1 cellular context compared by ENCODE assay signal in genomic region chr7:123237-123636, GRCh38.
TF ChIP-seq lines count a peak whose summit lies in the region.

No MANE protein-coding gene starts in this region.

TF ChIP-seq in WTC11, 78 proteins besides CTCF, POLR2A, EP300 and RAD21 (continued from another document):
- TF ChIP-seq, protein P1, sequence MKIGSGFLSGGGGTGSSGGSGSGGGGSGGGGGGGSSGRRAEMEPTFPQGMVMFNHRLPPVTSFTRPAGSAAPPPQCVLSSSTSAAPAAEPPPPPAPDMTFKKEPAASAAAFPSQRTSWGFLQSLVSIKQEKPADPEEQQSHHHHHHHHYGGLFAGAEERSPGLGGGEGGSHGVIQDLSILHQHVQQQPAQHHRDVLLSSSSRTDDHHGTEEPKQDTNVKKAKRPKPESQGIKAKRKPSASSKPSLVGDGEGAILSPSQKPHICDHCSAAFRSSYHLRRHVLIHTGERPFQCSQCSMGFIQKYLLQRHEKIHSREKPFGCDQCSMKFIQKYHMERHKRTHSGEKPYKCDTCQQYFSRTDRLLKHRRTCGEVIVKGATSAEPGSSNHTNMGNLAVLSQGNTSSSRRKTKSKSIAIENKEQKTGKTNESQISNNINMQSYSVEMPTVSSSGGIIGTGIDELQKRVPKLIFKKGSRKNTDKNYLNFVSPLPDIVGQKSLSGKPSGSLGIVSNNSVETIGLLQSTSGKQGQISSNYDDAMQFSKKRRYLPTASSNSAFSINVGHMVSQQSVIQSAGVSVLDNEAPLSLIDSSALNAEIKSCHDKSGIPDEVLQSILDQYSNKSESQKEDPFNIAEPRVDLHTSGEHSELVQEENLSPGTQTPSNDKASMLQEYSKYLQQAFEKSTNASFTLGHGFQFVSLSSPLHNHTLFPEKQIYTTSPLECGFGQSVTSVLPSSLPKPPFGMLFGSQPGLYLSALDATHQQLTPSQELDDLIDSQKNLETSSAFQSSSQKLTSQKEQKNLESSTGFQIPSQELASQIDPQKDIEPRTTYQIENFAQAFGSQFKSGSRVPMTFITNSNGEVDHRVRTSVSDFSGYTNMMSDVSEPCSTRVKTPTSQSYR (CRISPR knock-in tag; IDR thresholded peaks at IDR 0.05): no peak
- TF ChIP-seq, protein P2, sequence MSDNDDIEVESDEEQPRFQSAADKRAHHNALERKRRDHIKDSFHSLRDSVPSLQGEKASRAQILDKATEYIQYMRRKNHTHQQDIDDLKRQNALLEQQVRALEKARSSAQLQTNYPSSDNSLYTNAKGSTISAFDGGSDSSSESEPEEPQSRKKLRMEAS (CRISPR knock-in tag; IDR thresholded peaks at IDR 0.05): no peak
